8 cellular contexts compared by ENCODE assay signal in the genomic region with DNA sequence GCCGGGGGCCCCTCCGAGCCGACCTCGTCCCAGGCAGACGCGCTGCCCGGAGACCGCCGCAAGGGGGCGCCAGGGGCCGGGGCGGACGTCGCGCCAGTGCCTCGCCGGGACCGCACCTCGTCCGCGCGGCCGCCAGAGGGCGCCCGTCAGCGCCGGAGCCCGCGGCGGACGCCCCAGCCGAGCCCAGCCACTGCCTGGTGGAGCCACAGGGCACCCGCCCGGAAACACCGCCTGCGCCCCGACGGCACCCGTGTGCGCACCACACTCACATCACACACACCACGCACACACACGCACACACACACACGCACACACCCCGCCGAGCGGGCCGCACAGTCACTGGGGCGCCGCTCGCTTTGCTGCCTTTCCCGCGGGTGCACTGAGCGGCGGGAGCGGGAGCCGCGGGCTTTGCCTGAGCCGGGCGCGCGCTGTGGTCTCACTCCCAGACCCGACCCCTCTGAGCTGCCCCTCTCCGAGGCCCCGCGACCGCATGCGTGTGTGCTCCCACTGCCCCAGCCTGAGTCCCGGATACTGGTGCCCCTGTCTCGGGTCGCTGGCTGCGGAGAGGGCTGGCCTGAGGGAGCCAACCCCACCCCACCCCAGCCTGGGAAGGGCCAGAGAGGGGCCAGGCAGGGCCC.
DNase-seq lines count a peak whose midpoint lies in the region; ATAC-seq and TF ChIP-seq lines count a peak whose summit lies in the region.

No MANE protein-coding gene starts in this region.

- ATAC-seq in GM19025 (IDR thresholded peaks at IDR 0.05; ENCODE audit: low read depth, unreplicated experiment): peak; percentile 85
- peak; percentile 88 for ATAC-seq in HG03135 (IDR thresholded peaks at IDR 0.05; ENCODE audit: unreplicated experiment)

- H3K36me3 ChIP-seq in BE2C (no peaks in the 10 kb centered on the region), adipocyte (ENCODE audit: control insufficient read depth, insufficient read depth, low read length, severe bottlenecking) (no peaks in the 10 kb centered on the region)

- peaks cover 42% of the 10 kb centered on the region for H3K27me3 ChIP-seq in BE2C
- peaks cover 77% of the 10 kb centered on the region for H3K27me3 ChIP-seq in adipocyte (replicated peaks; ENCODE audit: control insufficient read depth, insufficient read depth, low read length)

- H3K4me1 ChIP-seq in BE2C (no peaks in the 10 kb centered on the region), adipocyte (ENCODE audit: control insufficient read depth, insufficient read depth, low read length) (no peaks in the 10 kb centered on the region)

- peak overlapping the region; percentile 39 for H3K4me3 ChIP-seq in BE2C (ENCODE audit: low read depth, low read length)
- H3K4me3 ChIP-seq in adipocyte (ENCODE audit: low read length): peak overlapping the region; percentile 66
- peak overlapping the region; percentile 38 for H3K4me3 ChIP-seq in retinal pigment epithelial cell (ENCODE audit: low read length)

- H3K9ac ChIP-seq in adipocyte (ENCODE audit: low read length): no peak overlapping the region

- DNase-seq in BE2C: peak; percentile 76
- peak; percentile 87 for DNase-seq in OCI-M1 (lab: John Stamatoyannopoulos, UW)
- DNase-seq in adipocyte (ENCODE audit: low read depth): peak; percentile 82
- peak; percentile 48 for DNase-seq in hippocampal formation (lab: John Stamatoyannopoulos, UW)
- DNase-seq in retinal pigment epithelial cell (ENCODE audit: low read depth): peak; percentile 2
- DNase-seq in NCI-H1694 (lab: John Stamatoyannopoulos, UW): no peak

- H3K9me3 ChIP-seq in BE2C: no peaks in the 10 kb centered on the region
- no peaks in the 10 kb centered on the region for H3K9me3 ChIP-seq in adipocyte (ENCODE audit: control insufficient read depth, low read length)

- TF ChIP-seq CTCF in BE2C (IDR thresholded peaks at IDR 0.05; ENCODE audit: low read depth, low read length) (peak; percentile 33), retinal pigment epithelial cell (conservative IDR thresholded peaks at IDR 0.05; ENCODE audit: low read depth, low read length) (peak; percentile 53)
